Comparison of ENCODE assay signal across 15 cellular contexts in the genomic region with DNA sequence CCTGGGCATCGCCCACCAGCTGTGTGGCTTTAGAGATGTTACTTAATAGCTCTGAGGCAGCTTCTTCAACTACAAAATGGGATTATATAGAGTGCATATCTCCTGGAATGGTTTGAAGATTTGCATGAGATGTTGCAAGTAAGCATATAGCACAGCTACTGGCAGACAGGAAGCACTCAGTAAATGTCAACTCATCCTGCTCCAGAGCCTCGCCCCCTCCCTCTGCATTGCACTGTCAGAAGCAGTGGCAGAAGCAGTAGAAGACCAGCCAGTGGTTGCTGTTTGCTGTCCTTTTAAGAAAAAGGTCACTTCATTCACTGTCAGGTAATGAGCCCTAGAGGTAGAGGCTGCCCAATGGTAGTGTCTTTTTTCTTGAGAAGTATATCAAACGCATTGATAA.
DNase-seq lines count a peak whose midpoint lies in the region; ATAC-seq and TF ChIP-seq lines count a peak whose summit lies in the region.
"Had no signal": no experiment of that assay in that cellular context is flagged by ENCODE, and none has a peak within 500 bp of the region (broad histone marks: within the 10 kb centered on the region; RNA-seq: fewer than 3 reads in every experiment).

No MANE protein-coding gene starts in this region.

- H3K9me3 ChIP-seq in trophoblast cell (ENCODE audit: insufficient read depth, low read depth, low read length) (no peaks in the 10 kb centered on the region), body of pancreas (no peaks in the 10 kb centered on the region)

- H3K36me3 ChIP-seq in trophoblast cell (ENCODE audit: control insufficient read depth in 1 of 2, insufficient read depth in 2 of 2, low read length in 2 of 2) = no peaks in the 10 kb centered on the region
- H3K36me3 ChIP-seq in body of pancreas (replicated peaks in 1 of 2; ENCODE audit: insufficient read depth in 1 of 2, low read depth in 2 of 2) = no peaks in the 10 kb centered on the region

- TF ChIP-seq POLR2A in body of pancreas (IDR thresholded peaks at IDR 0.05) = no peak

- WGBS in trophoblast cell (ENCODE audit: extremely low coverage, insufficient coverage, insufficient read length) = no CpG with 5 or more reads among the region's 3 CpGs
- WGBS in body of pancreas, 2 donors = 64 to 69% methylated on average over 3 of the region's 3 CpGs

- no peak overlapping the region for H2AFZ ChIP-seq in trophoblast cell (ENCODE audit: insufficient read depth, low read length, poor library complexity)

- no peaks in the 10 kb centered on the region for H3K27me3 ChIP-seq in HL-60 (ENCODE audit: insufficient read depth, poor library complexity, severe bottlenecking)
- H3K27me3 ChIP-seq in trophoblast cell (ENCODE audit: insufficient read depth, low read length) = no peaks in the 10 kb centered on the region
- no peaks in the 10 kb centered on the region for H3K27me3 ChIP-seq in body of pancreas

- H2BK12ac ChIP-seq in trophoblast cell (ENCODE audit: low read length) = no peak overlapping the region

- H3K79me2 ChIP-seq in trophoblast cell (ENCODE audit: control insufficient read depth, insufficient read depth, low read length, poor library complexity) = no peaks in the 10 kb centered on the region

- H3K14ac ChIP-seq in trophoblast cell (ENCODE audit: low read length) = no peak overlapping the region

- DNase-seq in DMS53 (lab: John Stamatoyannopoulos, UW) = peak; percentile 69
- peak; percentile 15 to 72 for DNase-seq in HL-60 (ENCODE audit: low read depth in 1 of 2, low spot score in 1 of 2)
- DNase-seq in NOMO-1 (lab: John Stamatoyannopoulos, UW; ENCODE audit: unreplicated experiment in 2 of 2) = peak; percentile 30 to 69
- DNase-seq in left colon = no peak
- DNase-seq in NCI-H1694 (lab: John Stamatoyannopoulos, UW) = no peak
- DNase-seq in trophoblast cell = no peak
- DNase-seq in body of pancreas = no peak
- DNase-seq: ACHN; Calu3; CD4-positive, CD25-positive, alpha-beta regulatory T cell; H7; NCI-H1694 treated with DMSO at 0.1 percent for 48 hours; PC-3; T-helper 1 cell had no signal

- H2BK120ac ChIP-seq in trophoblast cell (ENCODE audit: insufficient read depth, low read length, poor library complexity) = no peak overlapping the region

- H3K23ac ChIP-seq in trophoblast cell (ENCODE audit: low read length) = no peak overlapping the region

- H4K8ac ChIP-seq in trophoblast cell (ENCODE audit: low read depth, low read length) = no peak overlapping the region

- no peak overlapping the region for H3K18ac ChIP-seq in trophoblast cell (ENCODE audit: low read length)

- H3K9ac ChIP-seq in trophoblast cell (ENCODE audit: low read length) = no peak overlapping the region
- H3K9ac ChIP-seq: KMS-11 had no signal

- H2BK5ac ChIP-seq in trophoblast cell (ENCODE audit: low read depth, low read length, poor library complexity) = no peak overlapping the region

- no peak for TF ChIP-seq CTCF in HL-60 (IDR thresholded peaks at IDR 0.05; ENCODE audit: insufficient read depth, low read length)
- TF ChIP-seq CTCF in body of pancreas (IDR thresholded peaks at IDR 0.05) = no peak

- H3K4ac ChIP-seq in trophoblast cell (ENCODE audit: low read depth, low read length) = no peak overlapping the region

- H3K4me3 ChIP-seq in HL-60 (replicated peaks; ENCODE audit: insufficient read depth, low read length) = no peak overlapping the region
- no peak overlapping the region for H3K4me3 ChIP-seq in trophoblast cell (ENCODE audit: low read depth, low read length)
- no peak overlapping the region for H3K4me3 ChIP-seq in body of pancreas

- H4K12ac ChIP-seq in trophoblast cell (ENCODE audit: low read depth, low read length) = no peak overlapping the region

- no peaks in the 10 kb centered on the region for H3K79me1 ChIP-seq in trophoblast cell (ENCODE audit: low read length)

- H3K27ac ChIP-seq in HL-60 (replicated peaks) (no peak overlapping the region), trophoblast cell (ENCODE audit: low read depth, low read length) (no peak overlapping the region), body of pancreas (no peak overlapping the region)
- H3K27ac ChIP-seq: KMS-11 had no signal

- intact Hi-C loops in left colon (cut with DNase I, micrococcal nuclease) = no loop called here
- intact Hi-C loops in body of pancreas (cut with DNase I) = no loop called here

- no peak overlapping the region for H4K91ac ChIP-seq in trophoblast cell (ENCODE audit: low read depth, low read length)

- ATAC-seq in left colon (peak; percentile 53), body of pancreas (no peak)
- ATAC-seq: PC-3 had no signal

- H2AK5ac ChIP-seq in trophoblast cell (ENCODE audit: low read length) = no peak overlapping the region

- H3K4me1 ChIP-seq in trophoblast cell (ENCODE audit: control insufficient read depth in 1 of 2, insufficient read depth in 2 of 2, low read length in 2 of 2) (no peaks in the 10 kb centered on the region), body of pancreas (no peaks in the 10 kb centered on the region)

- no peak overlapping the region for H3K4me2 ChIP-seq in trophoblast cell (ENCODE audit: low read length)
- H3K4me2 ChIP-seq: KMS-11 had no signal

Comparison
In these comparisons a context has a peak if more than half of its experiments do, and no peak if none do; other contexts are left out.
1. DNase-seq: peak in DMS53 (single experiment), HL-60 (2 of 2) and NOMO-1 (2 of 2); none in left colon (0 of 2), NCI-H1694 (single experiment), trophoblast cell (0 of 2) and body of pancreas (0 of 4).